12 cellular contexts compared by ENCODE assay signal in genomic region chr12:48677782-48678181, GRCh38. TPM values are rescaled to one million over a fixed set of nuclear protein-coding genes. Genes with fewer than 3 reads are reported as not detected.
A peak's percentile ranks its signal among the peaks of the same experiment; 100 is the strongest.
DNase-seq lines count a peak whose midpoint lies in the region; ATAC-seq, FAIRE-seq and TF ChIP-seq lines count a peak whose summit lies in the region.
"Had no signal": no experiment of that assay in that cellular context is flagged by ENCODE, and none has a peak within 500 bp of the region (broad histone marks: within the 10 kb centered on the region; RNA-seq: fewer than 3 reads in every experiment).

No MANE protein-coding gene starts in this region.

- ATAC-seq in A549 = no peak
- ATAC-seq in activated CD8-positive, alpha-beta T cell treated with anti-CD3 and anti-CD28 coated beads, Interleukin-2, amount 10 ng/mL, durations not matched to agents 7 days and 5 days = no peak
- no peak for ATAC-seq in HG02973 (IDR thresholded peaks at IDR 0.05; ENCODE audit: unreplicated experiment)

- no peaks in the 10 kb centered on the region for H3K27me3 ChIP-seq in DOHH2 (ENCODE audit: control insufficient read depth, low read length)
- H3K27me3 ChIP-seq in right atrium auricular region = no peaks in the 10 kb centered on the region
- no peaks in the 10 kb centered on the region for H3K27me3 ChIP-seq in ascending aorta
- H3K27me3 ChIP-seq: adrenal gland had no signal

- 0 out of 3 replicates have a peak overlapping the region, but pooled peaks have one; percentile 90 for H3K4me2 ChIP-seq in A549
- peak overlapping the region; percentile 72; the same call in 1 of the 2 replicates for H3K4me2 ChIP-seq in DOHH2 (ENCODE audit: low read length)

- no peak for DNase-seq in A549 (ENCODE audit: low read depth in 1 of 2, low spot score in 1 of 2)
- DNase-seq in activated CD8-positive, alpha-beta T cell treated with anti-CD3 and anti-CD28 coated beads, Interleukin-2, amount 10 ng/mL, durations not matched to agents 7 days and 5 days = no peak
- DNase-seq in immature natural killer cell = no peak
- DNase-seq in right atrium auricular region (ENCODE audit: low spot score) = no peak
- DNase-seq in ascending aorta (ENCODE audit: low spot score in 2 of 2) = no peak
- DNase-seq in NCI-H2196 (lab: John Stamatoyannopoulos, UW; ENCODE audit: unreplicated experiment) = no peak
- DNase-seq: adrenal gland, NCI-H1417, OCI-M1, WERI-Rb-1 had no signal

- peaks cover 32% of the 10 kb centered on the region for H3K4me1 ChIP-seq in A549
- peaks cover 31% of the 10 kb centered on the region for H3K4me1 ChIP-seq in DOHH2 (ENCODE audit: control insufficient read depth, low read length)
- H3K4me1 ChIP-seq in right atrium auricular region = peaks cover 0 to 52% of the 10 kb centered on the region in 2 donors
- peaks cover 20 to 32% of the 10 kb centered on the region in 2 donors for H3K4me1 ChIP-seq in ascending aorta

- POLR2A ChIA-PET in A549 (lab: Yijun Ruan, JAX) = interaction anchor here (0.6 kb wide), 1 partner anchor 30 kb away, joined by 3 read pairs; no protein-coding TSS in a partner anchor
- POLR2A ChIA-PET in activated CD8-positive, alpha-beta T cell treated with anti-CD3 and anti-CD28 coated beads, Interleukin-2, amount 10 ng/mL, durations not matched to agents 7 days and 5 days (lab: Charles Lee) = no interaction called here

- TF ChIP-seq POLR2A in A549 (IDR thresholded peaks at IDR 0.05; ENCODE audit: low read length) = no peak

- peak overlapping the region; percentile 74 for H3K27ac Mint-ChIP-seq in activated CD8-positive, alpha-beta T cell treated with anti-CD3 and anti-CD28 coated beads, Interleukin-2, amount 10 ng/mL, durations not matched to agents 7 days and 5 days
- peak overlapping the region; percentile 10 to 88 (median 39) for H3K27ac Mint-ChIP-seq in immature natural killer cell

- peaks cover 91% of the 10 kb centered on the region for H3K79me2 ChIP-seq in DOHH2 (ENCODE audit: control insufficient read depth, low read length)

- CTCF ChIA-PET in A549 (lab: Yijun Ruan, JAX) = interaction anchor here (0.9 kb wide), 2 partner anchors 12 to 117 kb away, joined by 3 read pairs; no protein-coding TSS in a partner anchor
- CTCF ChIA-PET in activated CD8-positive, alpha-beta T cell treated with anti-CD3 and anti-CD28 coated beads, Interleukin-2, amount 10 ng/mL, durations not matched to agents 7 days and 5 days (lab: Charles Lee) = no interaction called here

- no peaks in the 10 kb centered on the region for H3K9me3 Mint-ChIP-seq in activated CD8-positive, alpha-beta T cell treated with anti-CD3 and anti-CD28 coated beads, Interleukin-2, amount 10 ng/mL, durations not matched to agents 7 days and 5 days (ENCODE audit: insufficient read depth)
- no peaks in the 10 kb centered on the region for H3K9me3 Mint-ChIP-seq in immature natural killer cell

- TF ChIP-seq RAD21 in A549 (conservative IDR thresholded peaks at IDR 0.05 in 1 of 2, IDR thresholded peaks at IDR 0.05 in 1 of 2) = no peak

- TF ChIP-seq CTCF in A549 (IDR thresholded peaks at IDR 0.05) (no peak), DOHH2 (IDR thresholded peaks at IDR 0.05; ENCODE audit: low read depth, low read length, poor library complexity, severe bottlenecking) (no peak), right atrium auricular region (IDR thresholded peaks at IDR 0.05) (no peak), ascending aorta (IDR thresholded peaks at IDR 0.05) (no peak)

- H3K36me3 ChIP-seq in DOHH2 (ENCODE audit: control insufficient read depth, low read length) (peaks cover 85% of the 10 kb centered on the region), right atrium auricular region (peaks cover 67% of the 10 kb centered on the region), ascending aorta (peaks cover 24 to 46% of the 10 kb centered on the region in 2 donors)

- H3K9me2 ChIP-seq in DOHH2 (replicated peaks; ENCODE audit: control insufficient read depth, low read length) = no peaks in the 10 kb centered on the region

- no peaks in the 10 kb centered on the region for H3K27me3 Mint-ChIP-seq in activated CD8-positive, alpha-beta T cell treated with anti-CD3 and anti-CD28 coated beads, Interleukin-2, amount 10 ng/mL, durations not matched to agents 7 days and 5 days (ENCODE audit: low read depth)
- H3K27me3 Mint-ChIP-seq in immature natural killer cell (ENCODE audit: low read depth in 3 of 3) = peaks cover 3 to 10% (median 5%) of the 10 kb centered on the region in 3 donors

- H3K27ac ChIP-seq in A549 (no peak overlapping the region), DOHH2 (ENCODE audit: low read depth, low read length) (no peak overlapping the region), right atrium auricular region (no peak overlapping the region), ascending aorta (no peak overlapping the region)
- H3K27ac ChIP-seq: WERI-Rb-1 had no signal

- H3K36me3 Mint-ChIP-seq in activated CD8-positive, alpha-beta T cell treated with anti-CD3 and anti-CD28 coated beads, Interleukin-2, amount 10 ng/mL, durations not matched to agents 7 days and 5 days (ENCODE audit: low read depth) = peaks cover 66% of the 10 kb centered on the region
- H3K36me3 Mint-ChIP-seq in immature natural killer cell = peaks cover 0 to 22% (median 4%) of the 10 kb centered on the region in 3 donors

- no peak for FAIRE-seq in A549 (lab: Jason Lieb, UNC)

- no peaks in the 10 kb centered on the region for H3F3A ChIP-seq in DOHH2 (ENCODE audit: control insufficient read depth, insufficient read depth)

- H3K9me3 ChIP-seq in A549 (no peaks in the 10 kb centered on the region), DOHH2 (ENCODE audit: control insufficient read depth, insufficient read depth, low read length) (no peaks in the 10 kb centered on the region), right atrium auricular region (no peaks in the 10 kb centered on the region), ascending aorta (no peaks in the 10 kb centered on the region)
- H3K9me3 ChIP-seq: adrenal gland had no signal

- WGBS in A549 (ENCODE audit: missing lambda C conversion rate) = 93% methylated on average over 3 of the region's 3 CpGs

- peaks cover 47% of the 10 kb centered on the region for H3K4me1 Mint-ChIP-seq in activated CD8-positive, alpha-beta T cell treated with anti-CD3 and anti-CD28 coated beads, Interleukin-2, amount 10 ng/mL, durations not matched to agents 7 days and 5 days (ENCODE audit: low read depth)
- peaks cover 55 to 69% of the 10 kb centered on the region in 2 donors for H3K4me1 Mint-ChIP-seq in immature natural killer cell

- TF ChIP-seq EP300 in A549 (IDR thresholded peaks at IDR 0.05) = no peak

- intact Hi-C loops in ascending aorta (cut with DNase I) = no loop called here

- no peak overlapping the region for H3K4me3 ChIP-seq in A549
- no peak overlapping the region for H3K4me3 ChIP-seq in DOHH2 (ENCODE audit: low read length)
- no peak overlapping the region for H3K4me3 ChIP-seq in right atrium auricular region
- H3K4me3 ChIP-seq in ascending aorta = no peak overlapping the region
- H3K4me3 ChIP-seq: adrenal gland had no signal

- peak overlapping the region; percentile 76 for H3K4me3 Mint-ChIP-seq in activated CD8-positive, alpha-beta T cell treated with anti-CD3 and anti-CD28 coated beads, Interleukin-2, amount 10 ng/mL, durations not matched to agents 7 days and 5 days
- peak overlapping the region in 4 of 5 donors; percentile 14 to 71 (median 20) for H3K4me3 Mint-ChIP-seq in immature natural killer cell

- peaks cover 18% of the 10 kb centered on the region; the same call in 1 of the 2 replicates for H4K20me1 ChIP-seq in DOHH2 (ENCODE audit: control insufficient read depth, insufficient read depth, low read depth, low read length)

TF ChIP-seq in A549, 52 proteins besides CTCF, POLR2A, EP300 and RAD21 (continues in another document):
- TF ChIP-seq HEYL (CRISPR knock-in tag; IDR thresholded peaks at IDR 0.05) = no peak
- no peak for TF ChIP-seq ZFP36 (IDR thresholded peaks at IDR 0.05; ENCODE audit: borderline replicate concordance, partially characterized antibody)
- TF ChIP-seq BCL3 (IDR thresholded peaks at IDR 0.05) = no peak
- no peak for TF ChIP-seq FOSB (CRISPR knock-in tag; IDR thresholded peaks at IDR 0.05)
- TF ChIP-seq HDAC2 (IDR thresholded peaks at IDR 0.05) = no peak
- TF ChIP-seq ZSCAN20 (CRISPR knock-in tag; IDR thresholded peaks at IDR 0.05) = no peak

RNA-seq across cellular contexts. Expression of gene KANSL2, which starts 4.3 kb away (rescaled TPM):
- polyA plus RNA-seq in A549 (2011; rRNA removed) = 59.4 and 62.8 TPM in 2 replicates
- 38.6 and 39.2 TPM in 2 replicates for polyA plus RNA-seq in A549 (2012; cell fraction: cytosol; rRNA removed)
- 35.2 and 40.2 TPM in 2 replicates for polyA plus RNA-seq in A549 (2012; cell fraction: nucleus; rRNA removed)
- polyA plus RNA-seq in A549 (2017; fragmentation: RNase III; extraction: RNeasy Plus Mini Kit Qiagen cat#74134 plus additional on column Dnase treatment) = 30.2 to 31.4 TPM (median 30.3 TPM) in 3 replicates
- polyA minus RNA-seq in A549 (2011; rRNA and poly(A)+ RNA removed) = 93.9 and 98.2 TPM in 2 replicates
- total RNA-seq in activated CD8-positive, alpha-beta T cell treated with anti-CD3 and anti-CD28 coated beads, Interleukin-2, amount 10 ng/mL, durations not matched to agents 7 days and 5 days = 10 to 100 TPM; 51.3 to 54.3 TPM
- polyA plus RNA-seq in immature natural killer cell = 10 to 100 TPM; 36.7 to 51.4 (median 40.1) TPM
- total RNA-seq in right atrium auricular region = 10 to 100 TPM; 17.4 to 38.4 TPM
- 30.1 TPM for total RNA-seq in ascending aorta

RNA-seq across cellular contexts. Expression of gene CCNT1, which starts 38.7 kb away (rescaled TPM):
- 54.5 and 56.2 TPM in 2 replicates for polyA plus RNA-seq in A549 (2011; rRNA removed)
- 4.4 and 5.3 TPM in 2 replicates for polyA plus RNA-seq in A549 (2012; cell fraction: cytosol; rRNA removed)
- polyA plus RNA-seq in A549 (2012; cell fraction: nucleus; rRNA removed) = 7.4 and 12.6 TPM in 2 replicates
- polyA plus RNA-seq in A549 (2017; fragmentation: RNase III; extraction: RNeasy Plus Mini Kit Qiagen cat#74134 plus additional on column Dnase treatment) = 12.9 to 13.0 TPM (median 13.0 TPM) in 3 replicates
- polyA minus RNA-seq in A549 (2011; rRNA and poly(A)+ RNA removed) = 69.4 and 76.3 TPM in 2 replicates
- total RNA-seq in activated CD8-positive, alpha-beta T cell treated with anti-CD3 and anti-CD28 coated beads, Interleukin-2, amount 10 ng/mL, durations not matched to agents 7 days and 5 days = 10 to 100 TPM; 45.1 to 50.6 TPM
- polyA plus RNA-seq in immature natural killer cell = 10 to 100 TPM in 1 of 3 donors, 1 to 10 TPM in 2; 5.5 to 27.1 (median 9.6) TPM
- 10 to 100 TPM; 12.5 to 16.2 TPM for total RNA-seq in right atrium auricular region
- total RNA-seq in ascending aorta = 28.0 TPM
